Comparison of ENCODE assay signal across 8 cellular contexts in the genomic region with DNA sequence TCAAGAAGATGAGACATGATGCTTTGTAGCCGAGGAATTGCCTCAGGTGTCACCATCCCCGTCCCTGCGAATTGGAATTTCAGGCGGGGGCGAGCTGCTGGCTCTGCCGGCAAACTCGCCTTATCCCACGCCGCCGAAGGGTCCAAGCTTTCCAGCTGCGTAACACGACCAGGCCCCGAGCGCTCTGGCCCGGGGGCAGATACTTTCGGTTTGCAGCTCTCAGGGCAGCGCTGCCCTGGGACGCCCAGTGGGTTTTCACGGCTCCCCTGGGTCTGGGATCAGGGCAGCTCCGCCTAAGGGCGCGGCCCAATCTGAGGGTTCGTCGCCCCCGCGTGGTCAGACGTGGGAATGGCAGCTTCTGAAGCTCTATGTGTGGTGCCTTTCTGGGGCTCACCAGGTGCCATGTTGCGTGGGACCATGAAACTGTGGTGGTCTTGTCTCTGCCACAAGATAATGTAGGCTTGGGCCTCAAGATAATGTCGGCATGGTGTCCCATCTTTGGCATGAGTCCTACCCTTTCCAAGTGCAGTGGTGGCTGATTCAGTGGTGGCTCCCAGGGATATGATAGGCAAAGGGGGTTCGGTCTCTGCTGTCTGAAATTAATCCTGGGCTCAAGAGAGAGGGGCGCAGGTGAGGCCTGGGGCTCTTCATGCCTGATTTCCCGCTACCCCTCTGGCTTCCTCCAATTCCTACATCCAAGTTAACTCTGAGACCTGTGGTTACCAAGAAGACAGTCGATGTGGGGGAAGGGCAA. TPM values are rescaled to one million over a fixed set of nuclear protein-coding genes. Genes with fewer than 3 reads are reported as not detected.
DNase-seq lines count a peak whose midpoint lies in the region; ATAC-seq, FAIRE-seq and TF ChIP-seq lines count a peak whose summit lies in the region.

No MANE protein-coding gene starts in this region.

- ATAC-seq in aorta (ENCODE audit: low FRiP score), result peak; percentile 97

- H3K27ac ChIP-seq in aorta (ENCODE audit: low read depth in 1 of 2, low read length in 2 of 2), result peak overlapping the region in 1 of 2 donors; percentile 64

- H3K4me1 ChIP-seq in aorta (ENCODE audit: control insufficient read depth in 1 of 2, insufficient read depth in 2 of 2, low read length in 2 of 2), result no peaks in the 10 kb centered on the region

- intact Hi-C loops in aorta (cut with DNase I), result loop anchor here (1.0 to 10.0 kb wide), 5 partner anchors 62 to 552 kb away; a partner anchor contains a TSS

- FAIRE-seq in G401.6 (lab: Jason Lieb, UNC), result peak; percentile 6

- peak overlapping the region; percentile 93 for H3K4me3 Mint-ChIP-seq in HFFc6

- H3K36me3 Mint-ChIP-seq in HFFc6 (ENCODE audit: low read depth), result 0 out of 2 replicates have a peak, but pooled peaks cover 4% of the 10 kb centered on the region

- in situ Hi-C loops in astrocyte of the cerebellum (cut with HindIII; ENCODE audit: low sequenced_read_pairs), result no loop called here

- H3K27me3 ChIP-seq in aorta (ENCODE audit: control insufficient read depth in 1 of 2, insufficient read depth in 2 of 2, low read length in 1 of 2), result no peaks in the 10 kb centered on the region

- TF ChIP-seq CTCF in HFFc6 (IDR thresholded peaks at IDR 0.05) (peak; percentile 98), astrocyte of the cerebellum (IDR thresholded peaks at IDR 0.05; ENCODE audit: low read depth, low read length, missing control alignments) (peak; percentile 94)

- no peaks in the 10 kb centered on the region for H3K9me3 ChIP-seq in aorta (ENCODE audit: control insufficient read depth, low read length)

- peaks cover 6% of the 10 kb centered on the region for H3K27me3 Mint-ChIP-seq in HFFc6 (ENCODE audit: insufficient read depth)

- WGBS in aorta, 2 donors, result 9 to 10% methylated on average over 33 of the region's 33 CpGs

- H3K4me3 ChIP-seq in astrocyte of the cerebellum (ENCODE audit: low read depth, low read length) (peak overlapping the region; percentile 50), aorta (ENCODE audit: low read length in 2 of 2) (peak overlapping the region; percentile 46 to 55)

- peaks cover 19% of the 10 kb centered on the region for H3K4me1 Mint-ChIP-seq in HFFc6 (ENCODE audit: low read depth)

- H3K9me3 Mint-ChIP-seq in HFFc6, result no peaks in the 10 kb centered on the region

- peak overlapping the region; percentile 91 for H3K27ac Mint-ChIP-seq in HFFc6

- no peaks in the 10 kb centered on the region for H3K36me3 ChIP-seq in aorta (ENCODE audit: control insufficient read depth in 1 of 2, insufficient read depth in 2 of 2, low read length in 1 of 2)

- peak; percentile 73 for DNase-seq in HFFc6
- DNase-seq in NCI-H1417 (lab: John Stamatoyannopoulos, UW), result peak; percentile 76 to 88 (median 81)
- peak; percentile 86 for DNase-seq in T-helper 9 cell
- DNase-seq in astrocyte of the cerebellum (ENCODE audit: low read depth), result peak; percentile 47
- DNase-seq in hippocampal formation (lab: John Stamatoyannopoulos, UW), result peak; percentile 72 to 86
- peak; percentile 91 for DNase-seq in retina
- DNase-seq in aorta, result peak; percentile 93 to 97

RNA-seq across cellular contexts. Expression of a gene that starts 21.0 kb away (rescaled TPM):
- 10 to 100 TPM; 76.7 to 94.0 (median 81.8) TPM for total RNA-seq in HFFc6 (2021; fragmentation: NEBNext Ultra II Directional; extraction: Animal tissue kit (Norgen Biotek cat#: 25700))
- 100 to 1,000 TPM; 113 TPM for total RNA-seq in aorta
- polyA plus RNA-seq in aorta, result 100 to 1,000 TPM in 1 of 2 donors, 10 to 100 TPM in 1; 69.0 to 151 TPM

RNA-seq across cellular contexts. Expression of a gene that starts 28.8 kb away (rescaled TPM):
- total RNA-seq in HFFc6 (2021; fragmentation: NEBNext Ultra II Directional; extraction: Animal tissue kit (Norgen Biotek cat#: 25700)), result 10 to 100 TPM; 15.2 to 19.5 (median 19.0) TPM
- 100 to 1,000 TPM; 104 to 123 TPM for total RNA-seq in aorta
- polyA plus RNA-seq in aorta, result 100 to 1,000 TPM; 140 to 231 TPM

RNA-seq across cellular contexts. Expression of a gene that starts 32.6 kb away (rescaled TPM):
- total RNA-seq in HFFc6 (2021; fragmentation: NEBNext Ultra II Directional; extraction: Animal tissue kit (Norgen Biotek cat#: 25700)), result under 1 TPM in 1 of 6 experiments, not detected in 5; 0.97 TPM
- 1 to 10 TPM; 1.5 to 2.3 TPM for total RNA-seq in aorta
- 1 to 10 TPM in 1 of 2 donors, under 1 TPM in 1; 0.56 to 1.0 TPM for polyA plus RNA-seq in aorta

RNA-seq across cellular contexts. Expression of a gene that starts 58.8 kb away (rescaled TPM):
- total RNA-seq in HFFc6 (2021; fragmentation: NEBNext Ultra II Directional; extraction: Animal tissue kit (Norgen Biotek cat#: 25700)), result not detected
- under 1 TPM; 0.66 to 0.91 TPM for total RNA-seq in aorta
- not detected for polyA plus RNA-seq in aorta

Comparison
In these comparisons a context has a peak if more than half of its experiments do, and no peak if none do; other contexts are left out.
1. RNA of a gene that starts 28.8 kb away (total RNA-seq): 104 to 123 TPM in aorta; 15.2 to 19.5 TPM in HFFc6; every median in the first group is over 4 times any median in the second.
2. Peak in every context shown above with its lines, with median percentiles within 50 percentile points of each other: DNase-seq.